Comparison of ENCODE assay signal across 1 cellular context in the genomic region with DNA sequence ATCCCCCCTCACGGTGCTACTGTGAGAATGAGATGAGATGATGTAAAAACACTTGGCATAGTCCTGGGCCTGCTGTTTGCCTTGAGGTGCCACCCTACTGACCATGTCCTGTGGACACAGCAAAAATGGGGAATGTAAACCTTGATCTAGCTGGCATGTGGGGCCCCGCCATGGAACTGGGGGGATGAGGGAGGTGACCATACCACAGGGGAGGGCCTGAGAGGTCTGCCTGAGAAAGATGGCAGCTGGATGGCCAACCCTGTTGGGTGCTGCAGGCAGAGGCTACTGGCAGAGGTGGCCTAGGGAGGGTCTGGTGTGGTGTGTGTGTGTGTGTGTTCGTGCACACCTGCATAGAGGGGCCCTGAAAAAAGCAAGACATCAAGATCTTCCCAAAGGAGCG.
A peak's percentile ranks its signal among the peaks of the same experiment; 100 is the strongest.
TF ChIP-seq lines count a peak whose summit lies in the region.

No MANE protein-coding gene starts in this region.

TF ChIP-seq in HepG2, 621 proteins besides CTCF, POLR2A, EP300 and RAD21 (continued from another document and continues in another):
- TF ChIP-seq KAT2B (IDR thresholded peaks at IDR 0.05; ENCODE audit: borderline replicate concordance, low read depth, low read length) (no peak), EZH2 (conservative IDR thresholded peaks at IDR 0.05; ENCODE audit: low read depth, low read length) (no peak), ZBTB7A (CRISPR knock-in tag; IDR thresholded peaks at IDR 0.05) (0 out of 2 replicates have a peak, but pooled peaks have one; percentile 31), ZNF609 (CRISPR knock-in tag; IDR thresholded peaks at IDR 0.05; ENCODE audit: borderline replicate concordance) (no peak), IRX3 (CRISPR knock-in tag; IDR thresholded peaks at IDR 0.05; ENCODE audit: borderline replicate concordance, low read depth) (0 out of 2 replicates have a peak, but pooled peaks have one; percentile 39), REST (IDR thresholded peaks at IDR 0.05; ENCODE audit: borderline replicate concordance in 1 of 2, low read depth in 1 of 2, low read length in 2 of 2) (no peak), NFE2 (CRISPR knock-in tag; IDR thresholded peaks at IDR 0.05) (no peak), HMG20A (CRISPR knock-in tag; IDR thresholded peaks at IDR 0.05; ENCODE audit: borderline replicate concordance) (no peak), SP4 (CRISPR knock-in tag; IDR thresholded peaks at IDR 0.05) (peak; percentile 60; the same call in 1 of the 2 replicates), HNRNPL (IDR thresholded peaks at IDR 0.05; ENCODE audit: low read depth, low read length) (0 out of 2 replicates have a peak, but pooled peaks have one; percentile 39), NRL (CRISPR knock-in tag; IDR thresholded peaks at IDR 0.05; ENCODE audit: borderline replicate concordance) (0 out of 2 replicates have a peak, but pooled peaks have one; percentile 34), ZNF670 (CRISPR knock-in tag; IDR thresholded peaks at IDR 0.05; ENCODE audit: borderline replicate concordance) (no peak), ZNF788 (CRISPR knock-in tag; IDR thresholded peaks at IDR 0.05; ENCODE audit: borderline replicate concordance) (no peak), ZNF644 (CRISPR knock-in tag; IDR thresholded peaks at IDR 0.05; ENCODE audit: low read depth) (peak; percentile 9; the same call in 1 of the 2 replicates), SMAD9 (CRISPR knock-in tag; IDR thresholded peaks at IDR 0.05) (no peak), GTF3A (CRISPR knock-in tag; conservative IDR thresholded peaks at IDR 0.05) (no peak), HCFC1 (IDR thresholded peaks at IDR 0.05; ENCODE audit: low read depth, low read length) (no peak), YEATS4 (CRISPR knock-in tag; IDR thresholded peaks at IDR 0.05; ENCODE audit: borderline replicate concordance) (no peak), SKI (IDR thresholded peaks at IDR 0.05; ENCODE audit: partially characterized antibody) (no peak), SCMH1 (CRISPR knock-in tag; IDR thresholded peaks at IDR 0.05; ENCODE audit: borderline replicate concordance) (no peak), SRSF9 (IDR thresholded peaks at IDR 0.05; ENCODE audit: borderline replicate concordance, insufficient read depth, low read depth, low read length, poor library complexity, severe bottlenecking) (no peak), ZNF180 (CRISPR knock-in tag; IDR thresholded peaks at IDR 0.05; ENCODE audit: borderline replicate concordance, low read depth) (no peak), NFIC (IDR thresholded peaks at IDR 0.05; ENCODE audit: low read length) (no peak; the same call in 1 of the 2 replicates), HMGA1 (CRISPR knock-in tag; conservative IDR thresholded peaks at IDR 0.05) (no peak), ZNF407 (CRISPR knock-in tag; IDR thresholded peaks at IDR 0.05; ENCODE audit: not compliant biosample characterization) (no peak)
- TF ChIP-seq, protein P1, sequence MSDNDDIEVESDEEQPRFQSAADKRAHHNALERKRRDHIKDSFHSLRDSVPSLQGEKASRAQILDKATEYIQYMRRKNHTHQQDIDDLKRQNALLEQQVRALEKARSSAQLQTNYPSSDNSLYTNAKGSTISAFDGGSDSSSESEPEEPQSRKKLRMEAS (IDR thresholded peaks at IDR 0.05): peak; percentile 42; the same call in 1 of the 2 replicates
- TF ChIP-seq, protein P2, sequence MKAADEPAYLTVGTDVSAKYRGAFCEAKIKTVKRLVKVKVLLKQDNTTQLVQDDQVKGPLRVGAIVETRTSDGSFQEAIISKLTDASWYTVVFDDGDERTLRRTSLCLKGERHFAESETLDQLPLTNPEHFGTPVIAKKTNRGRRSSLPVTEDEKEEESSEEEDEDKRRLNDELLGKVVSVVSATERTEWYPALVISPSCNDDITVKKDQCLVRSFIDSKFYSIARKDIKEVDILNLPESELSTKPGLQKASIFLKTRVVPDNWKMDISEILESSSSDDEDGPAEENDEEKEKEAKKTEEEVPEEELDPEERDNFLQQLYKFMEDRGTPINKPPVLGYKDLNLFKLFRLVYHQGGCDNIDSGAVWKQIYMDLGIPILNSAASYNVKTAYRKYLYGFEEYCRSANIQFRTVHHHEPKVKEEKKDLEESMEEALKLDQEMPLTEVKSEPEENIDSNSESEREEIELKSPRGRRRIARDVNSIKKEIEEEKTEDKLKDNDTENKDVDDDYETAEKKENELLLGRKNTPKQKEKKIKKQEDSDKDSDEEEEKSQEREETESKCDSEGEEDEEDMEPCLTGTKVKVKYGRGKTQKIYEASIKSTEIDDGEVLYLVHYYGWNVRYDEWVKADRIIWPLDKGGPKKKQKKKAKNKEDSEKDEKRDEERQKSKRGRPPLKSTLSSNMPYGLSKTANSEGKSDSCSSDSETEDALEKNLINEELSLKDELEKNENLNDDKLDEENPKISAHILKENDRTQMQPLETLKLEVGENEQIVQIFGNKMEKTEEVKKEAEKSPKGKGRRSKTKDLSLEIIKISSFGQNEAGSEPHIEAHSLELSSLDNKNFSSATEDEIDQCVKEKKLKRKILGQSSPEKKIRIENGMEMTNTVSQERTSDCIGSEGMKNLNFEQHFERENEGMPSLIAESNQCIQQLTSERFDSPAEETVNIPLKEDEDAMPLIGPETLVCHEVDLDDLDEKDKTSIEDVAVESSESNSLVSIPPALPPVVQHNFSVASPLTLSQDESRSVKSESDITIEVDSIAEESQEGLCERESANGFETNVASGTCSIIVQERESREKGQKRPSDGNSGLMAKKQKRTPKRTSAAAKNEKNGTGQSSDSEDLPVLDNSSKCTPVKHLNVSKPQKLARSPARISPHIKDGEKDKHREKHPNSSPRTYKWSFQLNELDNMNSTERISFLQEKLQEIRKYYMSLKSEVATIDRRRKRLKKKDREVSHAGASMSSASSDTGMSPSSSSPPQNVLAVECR (CRISPR knock-in tag; IDR thresholded peaks at IDR 0.05; ENCODE audit: borderline replicate concordance): no peak
- TF ChIP-seq, protein P3, sequence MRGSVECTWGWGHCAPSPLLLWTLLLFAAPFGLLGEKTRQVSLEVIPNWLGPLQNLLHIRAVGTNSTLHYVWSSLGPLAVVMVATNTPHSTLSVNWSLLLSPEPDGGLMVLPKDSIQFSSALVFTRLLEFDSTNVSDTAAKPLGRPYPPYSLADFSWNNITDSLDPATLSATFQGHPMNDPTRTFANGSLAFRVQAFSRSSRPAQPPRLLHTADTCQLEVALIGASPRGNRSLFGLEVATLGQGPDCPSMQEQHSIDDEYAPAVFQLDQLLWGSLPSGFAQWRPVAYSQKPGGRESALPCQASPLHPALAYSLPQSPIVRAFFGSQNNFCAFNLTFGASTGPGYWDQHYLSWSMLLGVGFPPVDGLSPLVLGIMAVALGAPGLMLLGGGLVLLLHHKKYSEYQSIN (CRISPR knock-in tag; IDR thresholded peaks at IDR 0.05; ENCODE audit: borderline replicate concordance): no peak
- TF ChIP-seq, protein P4, sequence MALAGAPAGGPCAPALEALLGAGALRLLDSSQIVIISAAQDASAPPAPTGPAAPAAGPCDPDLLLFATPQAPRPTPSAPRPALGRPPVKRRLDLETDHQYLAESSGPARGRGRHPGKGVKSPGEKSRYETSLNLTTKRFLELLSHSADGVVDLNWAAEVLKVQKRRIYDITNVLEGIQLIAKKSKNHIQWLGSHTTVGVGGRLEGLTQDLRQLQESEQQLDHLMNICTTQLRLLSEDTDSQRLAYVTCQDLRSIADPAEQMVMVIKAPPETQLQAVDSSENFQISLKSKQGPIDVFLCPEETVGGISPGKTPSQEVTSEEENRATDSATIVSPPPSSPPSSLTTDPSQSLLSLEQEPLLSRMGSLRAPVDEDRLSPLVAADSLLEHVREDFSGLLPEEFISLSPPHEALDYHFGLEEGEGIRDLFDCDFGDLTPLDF (CRISPR knock-in tag; IDR thresholded peaks at IDR 0.05): no peak
